Comparison of ENCODE assay signal across 8 cellular contexts in genomic region chr12:2812290-2813213, GRCh38. TPM values are rescaled to one million over a fixed set of nuclear protein-coding genes. Genes with fewer than 3 reads are reported as not detected.
A peak's percentile ranks its signal among the peaks of the same experiment; 100 is the strongest.
DNase-seq lines count a peak whose midpoint lies in the region; ATAC-seq and TF ChIP-seq lines count a peak whose summit lies in the region.

ITFG2 (plus strand) TSS chr12:2812668; CDS start chr12:2812761, 93 bp downstream.

- under 1% methylated on average over 48 of the region's 48 CpGs for WGBS in prostate gland
- WGBS in urinary bladder = under 1% methylated on average over 48 of the region's 48 CpGs

- peak in 1 of 4 experiments; percentile 16 for TF ChIP-seq CTCF in prostate gland (IDR thresholded peaks at IDR 0.05)

- H3K9me3 ChIP-seq in prostate gland = no peaks in the 10 kb centered on the region

- DNase-seq in NCI-H187 treated with DMSO at 0.1 percent for 48 hours (lab: John Stamatoyannopoulos, UW) = peak; percentile 97
- DNase-seq in anterior cingulate cortex (lab: John Stamatoyannopoulos, UW) = peak; percentile 93 to 100 (median 98)
- DNase-seq in left ventricle myocardium superior = peak; percentile 98
- DNase-seq in prostate gland (ENCODE audit: low spot score) = peak; percentile 98

- H3K27ac ChIP-seq in prostate gland (peak within 1 kb of the TSS; percentile 81 to 92), urinary bladder (ENCODE audit: low read depth) (peak within 1 kb of the TSS; percentile 93)

- intact Hi-C loops in T-helper 2 cell treated with Interferon-gamma antibody and Interleukin-4, amounts not matched to agents 100 ng/mL and 5 ng/mL, for 36 hours (cut with micrococcal nuclease) = loop anchor here (1.0 to 5.0 kb wide), 5 partner anchors 18 to 129 kb away; partner anchors contain the start of genes FKBP4, FOXM1, RHNO1 and TULP3
- intact Hi-C loops in left ventricle myocardium superior (cut with micrococcal nuclease) (no loop called here), prostate gland (cut with DNase I) (no loop called here)

- H3K36me3 ChIP-seq in prostate gland = no peaks in the 10 kb centered on the region
- no peaks in the 10 kb centered on the region for H3K36me3 ChIP-seq in urinary bladder (ENCODE audit: insufficient read depth)

- H3K4me3 ChIP-seq in prostate gland (peak within 1 kb of the TSS; percentile 44 to 70), urinary bladder (ENCODE audit: low read depth, low read length) (peak within 1 kb of the TSS; percentile 62)

- H3K27me3 ChIP-seq in prostate gland (replicated peaks; ENCODE audit: insufficient read depth) = no peaks in the 10 kb centered on the region

- H3K4me1 ChIP-seq in prostate gland (replicated peaks) (no peaks in the 10 kb centered on the region), urinary bladder (ENCODE audit: insufficient read depth) (no peaks in the 10 kb centered on the region)

- peak; percentile 84 for ATAC-seq in GM18499 (IDR thresholded peaks at IDR 0.05; ENCODE audit: insufficient read depth, unreplicated experiment)
- ATAC-seq in HG02943 (IDR thresholded peaks at IDR 0.05; ENCODE audit: low read depth, unreplicated experiment) = peak; percentile 96
- peak; percentile 98 for ATAC-seq in left ventricle myocardium superior

- TF ChIP-seq POLR2A in prostate gland (IDR thresholded peaks at IDR 0.05) = peak; percentile 71

RNA-seq across cellular contexts. Expression of gene ITFG2, which starts in this region (rescaled TPM):
- 51.9 and 54.4 TPM in 2 replicates for total RNA-seq in T-helper 2 cell treated with Interferon-gamma antibody and Interleukin-4, amounts not matched to agents 100 ng/mL and 5 ng/mL, for 36 hours
- total RNA-seq in left ventricle myocardium superior (14.7 TPM), prostate gland (10 to 100 TPM; 41.5 to 46.5 TPM), urinary bladder (23.2 TPM)
- 27.2 TPM for polyA plus RNA-seq in urinary bladder

Comparison
In these comparisons a context has a peak if more than half of its experiments do, and no peak if none do; other contexts are left out.
1. Peak in every context shown above with its lines: DNase-seq, ATAC-seq, H3K4me3 ChIP-seq and H3K27ac ChIP-seq.